Comparison of ENCODE assay signal across 14 cellular contexts in genomic region chr6:46098678-46099077, GRCh38. TPM values are rescaled to one million over a fixed set of nuclear protein-coding genes. Genes with fewer than 3 reads are reported as not detected.
DNase-seq lines count a peak whose midpoint lies in the region; TF ChIP-seq lines count a peak whose summit lies in the region.
"Had no signal": no experiment of that assay in that cellular context is flagged by ENCODE, and none has a peak within 500 bp of the region (broad histone marks: within the 10 kb centered on the region; RNA-seq: fewer than 3 reads in every experiment).

No MANE protein-coding gene starts in this region.

- TF ChIP-seq CTCF in thyroid gland (IDR thresholded peaks at IDR 0.05): no peak
- TF ChIP-seq CTCF in smooth muscle cell (IDR thresholded peaks at IDR 0.05; ENCODE audit: borderline replicate concordance, insufficient read depth, poor library complexity, severe bottlenecking): no peak

- H3K79me2 ChIP-seq in smooth muscle cell (ENCODE audit: low read depth): no peaks in the 10 kb centered on the region

- H3K4me2 ChIP-seq in smooth muscle cell: no peak overlapping the region

- 30 to 39% methylated on average over 4 of the region's 4 CpGs for WGBS in thyroid gland, 2 donors
- 88% methylated on average over 4 of the region's 4 CpGs for WGBS in smooth muscle cell (ENCODE audit: low lambda C conversion rate)

- H3K4me1 ChIP-seq in thyroid gland (peaks cover 4 to 8% of the 10 kb centered on the region in 2 donors), smooth muscle cell (ENCODE audit: low read depth) (no peaks in the 10 kb centered on the region)
- H3K4me1 ChIP-seq: foreskin keratinocyte, upper lobe of left lung had no signal

- DNase-seq in NCI-H2227 (lab: John Stamatoyannopoulos, UW; ENCODE audit: unreplicated experiment) (peak; percentile 1), NCI-H2227 treated with DMSO at 0.1 percent for 48 hours (lab: John Stamatoyannopoulos, UW) (no peak), SK-MEL-5 (ENCODE audit: low read depth, low spot score) (peak; percentile 53), thyroid gland (peak; percentile 73 to 78), smooth muscle cell (lab: John Stamatoyannopoulos, UW; ENCODE audit: unreplicated experiment) (no peak), activated T-cell treated with anti-CD3 and anti-CD28 coated beads for 4 hours (no peak), dedifferentiated amniotic fluid mesenchymal stem cell (ENCODE audit: extremely low spot score) (no peak)
- DNase-seq: activated CD8-positive, alpha-beta T cell treated with anti-CD3 and anti-CD28 coated beads for 36 hours; foreskin keratinocyte; KBM-7; naive thymus-derived CD4-positive, alpha-beta T cell had no signal

- H3K27ac ChIP-seq in layer of hippocampus (ENCODE audit: low read depth, low read length): peak overlapping the region; percentile 56
- H3K27ac ChIP-seq in thyroid gland: no peak overlapping the region
- H3K27ac ChIP-seq in smooth muscle cell (ENCODE audit: low read depth): no peak overlapping the region
- H3K27ac ChIP-seq: foreskin keratinocyte, RWPE1, upper lobe of left lung had no signal

- H3K27me3 ChIP-seq in layer of hippocampus (ENCODE audit: control insufficient read depth, insufficient read depth, low read length) (no peaks in the 10 kb centered on the region), thyroid gland (no peaks in the 10 kb centered on the region), smooth muscle cell (ENCODE audit: low read depth) (no peaks in the 10 kb centered on the region)
- H3K27me3 ChIP-seq: upper lobe of left lung had no signal

- H3K36me3 ChIP-seq in thyroid gland (no peaks in the 10 kb centered on the region), smooth muscle cell (ENCODE audit: low read depth) (no peaks in the 10 kb centered on the region)
- H3K36me3 ChIP-seq: upper lobe of left lung had no signal

- no peaks in the 10 kb centered on the region for H4K20me1 ChIP-seq in smooth muscle cell (ENCODE audit: low read depth)

- no peak for TF ChIP-seq POLR2A in thyroid gland (IDR thresholded peaks at IDR 0.05)

- no peak overlapping the region for H2AFZ ChIP-seq in smooth muscle cell (ENCODE audit: low read depth)

- no peaks in the 10 kb centered on the region for H3K9me3 ChIP-seq in thyroid gland
- H3K9me3 ChIP-seq in smooth muscle cell (replicated peaks; ENCODE audit: low read depth): peaks cover 5% of the 10 kb centered on the region

- no peak overlapping the region for H3K9ac ChIP-seq in smooth muscle cell (ENCODE audit: low read depth)

- H3K4me3 ChIP-seq in thyroid gland (replicated peaks in 1 of 3) (no peak overlapping the region), smooth muscle cell (no peak overlapping the region)
- H3K4me3 ChIP-seq: upper lobe of left lung had no signal

- H3F3A ChIP-seq in smooth muscle cell (ENCODE audit: low read depth): no peaks in the 10 kb centered on the region

- intact Hi-C loops in thyroid gland (cut with DNase I): loop anchor here (10.0 kb wide), 2 partner anchors 116 to 526 kb away; no protein-coding TSS in a partner anchor

- in situ Hi-C loops in SK-MEL-5 (cut with HindIII; ENCODE audit: low pct_unique_long_range_greater_than_20kb, low sequenced_read_pairs): no loop called here

RNA-seq across cellular contexts. Expression of gene ENPP4, which starts 31.1 kb away (rescaled TPM):
- total RNA-seq in SK-MEL-5 (2014; rRNA removed; shearing (Covaris generic)): 1.4 and 2.1 TPM in 2 replicates
- polyA plus RNA-seq in SK-MEL-5 (2015; cell fraction: cytosol; rRNA removed): 1.1 and 1.7 TPM in 2 replicates
- 2.0 and 3.1 TPM in 2 replicates for polyA plus RNA-seq in SK-MEL-5 (2015; cell fraction: nucleus; rRNA removed)
- total RNA-seq in thyroid gland: 10 to 100 TPM; 16.2 to 26.3 (median 20.5) TPM
- total RNA-seq in smooth muscle cell: 1.5 and 1.6 TPM in 2 replicates
- polyA plus RNA-seq in smooth muscle cell: 0.31 and 0.86 TPM in 2 replicates

Comparison
In these comparisons a context has a peak if more than half of its experiments do, and no peak if none do; other contexts are left out.
1. DNase-seq: peak in NCI-H2227 (single experiment), SK-MEL-5 (single experiment) and thyroid gland (2 of 2); none in NCI-H2227 treated with DMSO at 0.1 percent for 48 hours (single experiment), smooth muscle cell (single experiment), activated T-cell treated with anti-CD3 and anti-CD28 coated beads for 4 hours (single experiment) and dedifferentiated amniotic fluid mesenchymal stem cell (single experiment).